Comparison of ENCODE assay signal across 23 cellular contexts in the genomic region with DNA sequence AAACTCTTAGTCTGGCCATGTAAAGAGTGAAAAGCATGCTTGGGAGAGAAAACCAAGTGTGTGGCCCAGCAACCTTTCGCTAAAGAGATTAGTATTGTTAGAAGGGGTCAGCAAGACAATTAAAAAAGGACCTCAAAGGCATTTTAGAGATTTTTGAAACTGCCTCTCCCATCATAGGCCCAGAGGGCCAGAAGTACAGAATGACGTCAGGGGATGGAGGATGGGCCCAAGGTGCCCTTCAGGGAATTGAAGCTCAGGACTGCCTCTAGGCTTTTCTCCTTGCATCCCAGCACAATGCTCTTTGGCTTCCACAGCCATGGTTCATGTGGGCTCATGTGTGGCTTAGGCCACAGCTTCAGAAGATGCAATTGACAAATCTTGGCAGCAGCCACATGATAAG.
"Had no signal": no experiment of that assay in that cellular context is flagged by ENCODE, and none has a peak within 500 bp of the region (broad histone marks: within the 10 kb centered on the region; RNA-seq: fewer than 3 reads in every experiment).

No MANE protein-coding gene starts in this region.

- H3K36me3 Mint-ChIP-seq: immature natural killer cell, mesothelial cell of epicardium had no signal

- H3K9me3 ChIP-seq: esophagus muscularis mucosa, gastroesophageal sphincter, heart left ventricle, left lung, lower lobe of right lung, mucosa of descending colon had no signal

- FAIRE-seq: colon, endothelial cell of umbilical vein, frontal cortex had no signal

- H3K4me1 ChIP-seq: esophagus muscularis mucosa, foreskin keratinocyte, gastroesophageal sphincter, heart left ventricle, left lung, lower lobe of right lung had no signal

- H3K36me3 ChIP-seq: esophagus muscularis mucosa, gastroesophageal sphincter, heart left ventricle, left lung, lower lobe of right lung had no signal

- H3K27ac Mint-ChIP-seq: immature natural killer cell, mesothelial cell of epicardium had no signal

- ATAC-seq: foreskin keratinocyte, gastroesophageal sphincter, heart left ventricle, left cardiac atrium, left lung, left ventricle myocardium superior, lower lobe of right lung, mucosa of descending colon had no signal

- H3K27me3 ChIP-seq: dorsolateral prefrontal cortex, esophagus muscularis mucosa, foreskin keratinocyte, gastroesophageal sphincter, heart left ventricle, hepatocyte, left lung had no signal

- DNase-seq: dermis blood vessel endothelial cell; dorsolateral prefrontal cortex; effector CD4-positive, alpha-beta T cell; effector memory CD4-positive, alpha-beta T cell; foreskin keratinocyte; heart left ventricle; hypothalamus; immature natural killer cell; islet precursor cell; left cardiac atrium; left lung; left ventricle myocardium superior; lower lobe of right lung; mesenchymal stem cell; mucosa of descending colon had no signal

- H3K79me2 ChIP-seq: hepatocyte had no signal

- H3K4me2 ChIP-seq: hepatocyte had no signal

- H3K4me3 ChIP-seq: coronary artery, dorsolateral prefrontal cortex, esophagus muscularis mucosa, gastroesophageal sphincter, heart left ventricle, hepatocyte, left lung, lower lobe of right lung, mucosa of descending colon had no signal

- H2AFZ ChIP-seq: hepatocyte had no signal

- H3K4me1 Mint-ChIP-seq: immature natural killer cell, mesothelial cell of epicardium had no signal

- H3K27ac ChIP-seq: coronary artery, dorsolateral prefrontal cortex, esophagus muscularis mucosa, foreskin keratinocyte, gastroesophageal sphincter, heart left ventricle, hepatocyte, left lung, lower lobe of right lung had no signal

- H3K4me3 Mint-ChIP-seq: immature natural killer cell, mesothelial cell of epicardium had no signal
